Comparison of ENCODE assay signal across 1 cellular context in the genomic region with DNA sequence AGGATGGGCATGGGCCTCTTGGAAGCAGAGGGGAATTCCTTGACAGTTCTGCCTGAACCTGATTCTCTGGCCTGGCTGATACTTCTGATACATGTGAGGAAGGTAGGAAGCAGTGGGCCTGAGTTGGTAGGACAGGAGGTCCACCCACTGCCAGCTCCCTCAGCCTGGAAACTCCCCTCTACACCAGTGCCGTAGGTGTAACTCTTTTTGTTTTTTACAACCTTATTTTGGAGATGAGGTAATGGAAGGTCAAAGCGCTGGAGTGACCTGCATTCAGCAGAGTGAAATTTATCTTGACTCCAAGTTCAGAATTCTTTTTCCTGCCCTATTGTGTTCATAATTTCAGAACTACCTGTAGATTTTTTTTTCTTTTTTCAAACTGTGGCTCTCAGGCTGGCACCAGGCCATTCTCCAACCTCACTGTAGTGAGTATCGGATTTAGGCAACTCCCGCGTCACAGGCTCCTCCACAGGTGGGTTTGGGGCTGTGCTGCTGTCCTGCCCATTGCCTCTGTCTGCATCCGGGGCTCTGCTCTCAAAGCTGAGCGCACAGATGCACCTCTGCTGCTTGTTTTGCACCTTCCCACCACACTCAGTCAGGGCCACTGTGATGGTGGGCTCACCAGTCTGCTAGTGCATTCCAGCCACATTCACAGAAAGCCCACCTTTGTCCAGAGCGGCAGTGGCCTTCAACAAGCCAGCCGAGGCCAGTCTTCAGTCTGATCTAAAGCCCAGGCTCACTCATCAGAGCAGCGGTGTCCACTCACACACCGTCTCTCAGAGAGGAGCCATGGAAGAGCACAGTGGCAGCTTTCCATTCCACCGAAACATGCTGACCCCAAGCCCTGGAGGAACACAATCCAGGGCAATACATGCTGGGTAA.
TF ChIP-seq lines count a peak whose summit lies in the region.

No MANE protein-coding gene starts in this region.

TF ChIP-seq in GM23338, 12 proteins besides CTCF, POLR2A, EP300 and RAD21:
- TF ChIP-seq ETS1 (IDR thresholded peaks at IDR 0.05) (no peak), EZH2phosphoT487 (IDR thresholded peaks at IDR 0.05; ENCODE audit: unreplicated experiment) (no peak), JUNB (IDR thresholded peaks at IDR 0.05; ENCODE audit: unreplicated experiment) (no peak)
- TF ChIP-seq, protein P1, sequence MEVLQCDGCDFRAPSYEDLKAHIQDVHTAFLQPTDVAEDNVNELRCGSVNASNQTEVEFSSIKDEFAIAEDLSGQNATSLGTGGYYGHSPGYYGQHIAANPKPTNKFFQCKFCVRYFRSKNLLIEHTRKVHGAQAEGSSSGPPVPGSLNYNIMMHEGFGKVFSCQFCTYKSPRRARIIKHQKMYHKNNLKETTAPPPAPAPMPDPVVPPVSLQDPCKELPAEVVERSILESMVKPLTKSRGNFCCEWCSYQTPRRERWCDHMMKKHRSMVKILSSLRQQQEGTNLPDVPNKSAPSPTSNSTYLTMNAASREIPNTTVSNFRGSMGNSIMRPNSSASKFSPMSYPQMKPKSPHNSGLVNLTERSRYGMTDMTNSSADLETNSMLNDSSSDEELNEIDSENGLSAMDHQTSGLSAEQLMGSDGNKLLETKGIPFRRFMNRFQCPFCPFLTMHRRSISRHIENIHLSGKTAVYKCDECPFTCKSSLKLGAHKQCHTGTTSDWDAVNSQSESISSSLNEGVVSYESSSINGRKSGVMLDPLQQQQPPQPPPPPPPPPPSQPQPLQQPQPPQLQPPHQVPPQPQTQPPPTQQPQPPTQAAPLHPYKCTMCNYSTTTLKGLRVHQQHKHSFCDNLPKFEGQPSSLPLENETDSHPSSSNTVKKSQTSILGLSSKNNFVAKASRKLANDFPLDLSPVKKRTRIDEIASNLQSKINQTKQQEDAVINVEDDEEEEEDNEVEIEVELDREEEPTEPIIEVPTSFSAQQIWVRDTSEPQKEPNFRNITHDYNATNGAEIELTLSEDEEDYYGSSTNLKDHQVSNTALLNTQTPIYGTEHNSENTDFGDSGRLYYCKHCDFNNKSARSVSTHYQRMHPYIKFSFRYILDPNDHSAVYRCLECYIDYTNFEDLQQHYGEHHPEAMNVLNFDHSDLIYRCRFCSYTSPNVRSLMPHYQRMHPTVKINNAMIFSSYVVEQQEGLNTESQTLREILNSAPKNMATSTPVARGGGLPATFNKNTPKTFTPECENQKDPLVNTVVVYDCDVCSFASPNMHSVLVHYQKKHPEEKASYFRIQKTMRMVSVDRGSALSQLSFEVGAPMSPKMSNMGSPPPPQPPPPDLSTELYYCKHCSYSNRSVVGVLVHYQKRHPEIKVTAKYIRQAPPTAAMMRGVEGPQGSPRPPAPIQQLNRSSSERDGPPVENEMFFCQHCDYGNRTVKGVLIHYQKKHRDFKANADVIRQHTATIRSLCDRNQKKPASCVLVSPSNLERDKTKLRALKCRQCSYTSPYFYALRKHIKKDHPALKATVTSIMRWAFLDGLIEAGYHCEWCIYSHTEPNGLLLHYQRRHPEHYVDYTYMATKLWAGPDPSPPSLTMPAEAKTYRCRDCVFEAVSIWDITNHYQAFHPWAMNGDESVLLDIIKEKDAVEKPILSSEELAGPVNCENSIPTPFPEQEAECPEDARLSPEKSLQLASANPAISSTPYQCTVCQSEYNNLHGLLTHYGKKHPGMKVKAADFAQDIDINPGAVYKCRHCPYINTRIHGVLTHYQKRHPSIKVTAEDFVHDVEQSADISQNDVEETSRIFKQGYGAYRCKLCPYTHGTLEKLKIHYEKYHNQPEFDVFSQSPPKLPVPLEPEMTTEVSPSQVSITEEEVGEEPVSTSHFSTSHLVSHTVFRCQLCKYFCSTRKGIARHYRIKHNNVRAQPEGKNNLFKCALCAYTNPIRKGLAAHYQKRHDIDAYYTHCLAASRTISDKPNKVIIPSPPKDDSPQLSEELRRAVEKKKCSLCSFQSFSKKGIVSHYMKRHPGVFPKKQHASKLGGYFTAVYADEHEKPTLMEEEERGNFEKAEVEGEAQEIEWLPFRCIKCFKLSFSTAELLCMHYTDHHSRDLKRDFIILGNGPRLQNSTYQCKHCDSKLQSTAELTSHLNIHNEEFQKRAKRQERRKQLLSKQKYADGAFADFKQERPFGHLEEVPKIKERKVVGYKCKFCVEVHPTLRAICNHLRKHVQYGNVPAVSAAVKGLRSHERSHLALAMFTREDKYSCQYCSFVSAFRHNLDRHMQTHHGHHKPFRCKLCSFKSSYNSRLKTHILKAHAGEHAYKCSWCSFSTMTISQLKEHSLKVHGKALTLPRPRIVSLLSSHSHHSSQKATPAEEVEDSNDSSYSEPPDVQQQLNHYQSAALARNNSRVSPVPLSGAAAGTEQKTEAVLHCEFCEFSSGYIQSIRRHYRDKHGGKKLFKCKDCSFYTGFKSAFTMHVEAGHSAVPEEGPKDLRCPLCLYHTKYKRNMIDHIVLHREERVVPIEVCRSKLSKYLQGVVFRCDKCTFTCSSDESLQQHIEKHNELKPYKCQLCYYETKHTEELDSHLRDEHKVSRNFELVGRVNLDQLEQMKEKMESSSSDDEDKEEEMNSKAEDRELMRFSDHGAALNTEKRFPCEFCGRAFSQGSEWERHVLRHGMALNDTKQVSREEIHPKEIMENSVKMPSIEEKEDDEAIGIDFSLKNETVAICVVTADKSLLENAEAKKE (CRISPR knock-in tag; IDR thresholded peaks at IDR 0.05): no peak
